8 cellular contexts compared by ENCODE assay signal in genomic region chr5:138573949-138574670, GRCh38. TPM values are rescaled to one million over a fixed set of nuclear protein-coding genes. Genes with fewer than 3 reads are reported as not detected.
A peak's percentile ranks its signal among the peaks of the same experiment; 100 is the strongest.
DNase-seq lines count a peak whose midpoint lies in the region; ATAC-seq, FAIRE-seq and TF ChIP-seq lines count a peak whose summit lies in the region.

No MANE protein-coding gene starts in this region.

- 0 out of 2 replicates have a peak, but pooled peaks cover 2% of the 10 kb centered on the region for H3K23me2 ChIP-seq in H1 (ENCODE audit: low read depth, low read length)

- H4K20me1 ChIP-seq in H1 (replicated peaks in 1 of 2; ENCODE audit: control insufficient read depth in 1 of 2, insufficient read depth in 2 of 2, low read length in 2 of 2) = peaks cover 0 to 6% of the 10 kb centered on the region in 2 experiments

- CTCF ChIA-PET in CD4-positive, alpha-beta T cell (lab: Charles Lee) = interaction anchor here (1.0 to 3.4 kb wide), 3 partner anchors 8 to 26 kb away, joined by 3 to 11 read pairs (median 4); no protein-coding TSS in a partner anchor
- CTCF ChIA-PET in H1 (lab: Charles Lee; ENCODE audit: partially characterized antibody) = no interaction called here

- H2BK120ac ChIP-seq in H1 (replicated peaks; ENCODE audit: low read depth, low read length) = no peak overlapping the region

- no peak overlapping the region for H2BK15ac ChIP-seq in H1 (ENCODE audit: low read length)

- intact Hi-C loops in CD4-positive, alpha-beta T cell (cut with DNase I, micrococcal nuclease) = loop anchor here (10.0 kb wide), 11 partner anchors 109 to 1831 kb away; partner anchors contain the start of genes ANKHD1 (in 1 of the 2), CDC23 (in 1 of the 2), CDC25C (in 1 of the 2) and CYSTM1 (in 1 of the 2)

- H3K4me1 ChIP-seq in NT2/D1 (ENCODE audit: insufficient read depth, insufficient read length) (peaks cover 2% of the 10 kb centered on the region), H1 (replicated peaks in 1 of 4; ENCODE audit: control insufficient read depth in 3 of 4, insufficient read depth in 4 of 4, low read length in 3 of 4) (peaks cover 0 to 3% (median 0%) of the 10 kb centered on the region in 4 experiments; a peak in 3 of 7 replicates), neuron (ENCODE audit: insufficient read depth, low read length) (peaks cover 14% of the 10 kb centered on the region)

- no peak for TF ChIP-seq POLR2A in H1 (IDR thresholded peaks at IDR 0.05; ENCODE audit: control extremely low read depth in 1 of 2, low read depth in 2 of 2, low read length in 2 of 2)

- peaks cover 3% of the 10 kb centered on the region; the same call in 1 of the 2 replicates for H3K79me1 ChIP-seq in H1 (ENCODE audit: low read depth, low read length)

- H3K18ac ChIP-seq in H1 (ENCODE audit: extremely low read depth, low read length) = no peak overlapping the region; the same call in 1 of the 2 replicates

- H3K27me3 Mint-ChIP-seq in CD4-positive, alpha-beta T cell = no peaks in the 10 kb centered on the region

- TF ChIP-seq RAD21 in H1 (IDR thresholded peaks at IDR 0.05 in 1 of 2, conservative IDR thresholded peaks at IDR 0.05 in 1 of 2; ENCODE audit: low read depth in 2 of 2, low read length in 2 of 2) = no peak

- no peak overlapping the region for H2BK12ac ChIP-seq in H1 (ENCODE audit: low read depth, low read length)

- H3K23ac ChIP-seq in H1 (ENCODE audit: insufficient read length) = no peak overlapping the region

- POLR2A ChIA-PET in CD4-positive, alpha-beta T cell (lab: Charles Lee) = interaction anchor here (1.9 to 4.8 kb wide), 4 partner anchors 27 to 819 kb away, joined by 8 to 152 read pairs (median 20); partner anchors contain the start of genes EGR1, ETF1 and HNRNPA0
- POLR2A ChIA-PET in H1 (lab: Charles Lee; ENCODE audit: partially characterized antibody) = interaction anchor here (1.1 to 24.2 kb wide), 11 partner anchors 12 to 699 kb away, joined by 3 to 1018 read pairs (median 18); partner anchors contain the start of genes CTNNA1, EGR1 and ETF1

- peaks cover 53% of the 10 kb centered on the region for H3K4me1 Mint-ChIP-seq in CD4-positive, alpha-beta T cell (ENCODE audit: low read depth)

- peaks cover 1% of the 10 kb centered on the region for H3K9me3 Mint-ChIP-seq in CD4-positive, alpha-beta T cell

- DNase-seq in CD4-positive, alpha-beta T cell = no peak
- DNase-seq in NT2/D1 (ENCODE audit: low read depth, low spot score) = no peak
- no peak for DNase-seq in H1 (ENCODE audit: low read depth in 1 of 2, low spot score in 2 of 2)
- DNase-seq in NCI-H526 (lab: John Stamatoyannopoulos, UW) = no peak
- DNase-seq in activated CD4-positive, alpha-beta T cell treated with anti-CD3 and anti-CD28 coated beads for 4 hours = no peak
- no peak for DNase-seq in NCI-H345 treated with DMSO at 0.1 percent for 48 hours (lab: John Stamatoyannopoulos, UW; ENCODE audit: unreplicated experiment)

- WGBS in H1 (ENCODE audit: extremely low coverage in 1 of 2, insufficient coverage in 1 of 2, insufficient read length in 1 of 2, insufficient replicate concordance in 2 of 2, low coverage in 1 of 2, low lambda C conversion rate in 2 of 2, missing lambda C conversion rate in 1 of 2), 2 experiments = 43% methylated on average over 9 of the region's 9 CpGs; no CpG with 5 or more reads in 1 of the 2 experiments

- H2AK5ac ChIP-seq in H1 (ENCODE audit: low read depth, low read length) = no peak overlapping the region

- no peak for FAIRE-seq in H1 (lab: Jason Lieb, UNC)

- H3K4ac ChIP-seq in H1 (replicated peaks; ENCODE audit: insufficient read length, low read depth, low read length) = no peak overlapping the region

- H4K5ac ChIP-seq in H1 (ENCODE audit: insufficient read length, low read depth, low read length) = peak overlapping the region; percentile 90

- H3K4me2 ChIP-seq in H1 (ENCODE audit: insufficient read depth in 1 of 2, low read depth in 2 of 2, low read length in 2 of 2) = peak overlapping the region; percentile 38 to 95

- peak overlapping the region; percentile 97 for H3K4me3 ChIP-seq in NT2/D1 (ENCODE audit: insufficient read length, low read depth)
- peak overlapping the region; percentile 82 to 98 (median 92) for H3K4me3 ChIP-seq in H1 (ENCODE audit: extremely low read depth in 1 of 4, insufficient read depth in 2 of 4, low read depth in 3 of 4, low read length in 4 of 4)
- H3K4me3 ChIP-seq in neuron (ENCODE audit: low read length) = peak overlapping the region; percentile 94

- no peak overlapping the region for H4K91ac ChIP-seq in H1 (replicated peaks; ENCODE audit: insufficient read length, low read length)

- peaks cover 55% of the 10 kb centered on the region for H3K36me3 ChIP-seq in NT2/D1 (ENCODE audit: insufficient read depth, insufficient read length, low read length)
- peaks cover 31 to 50% (median 43%) of the 10 kb centered on the region in 4 experiments for H3K36me3 ChIP-seq in H1 (ENCODE audit: control insufficient read depth in 2 of 4, insufficient read depth in 4 of 4, low read length in 3 of 4)
- peaks cover 40% of the 10 kb centered on the region for H3K36me3 ChIP-seq in neuron (ENCODE audit: insufficient read depth, low read length)

- no peak overlapping the region for H3K14ac ChIP-seq in H1 (ENCODE audit: insufficient read length)

- TF ChIP-seq CTCF in CD4-positive, alpha-beta T cell (IDR thresholded peaks at IDR 0.05) = no peak
- TF ChIP-seq CTCF in H1 (IDR thresholded peaks at IDR 0.05; ENCODE audit: control extremely low read depth in 1 of 3, insufficient read depth in 1 of 3, low read depth in 1 of 3, low read length in 3 of 3) = no peak

- TF ChIP-seq EP300 in H1 (IDR thresholded peaks at IDR 0.05; ENCODE audit: borderline replicate concordance in 1 of 2, low read depth in 2 of 2, low read length in 2 of 2) = no peak

- H3K27ac Mint-ChIP-seq in CD4-positive, alpha-beta T cell = peak overlapping the region; percentile 100

- H3K27me3 ChIP-seq in CD4-positive, alpha-beta T cell (ENCODE audit: control insufficient read depth, insufficient read depth, low read length) = no peaks in the 10 kb centered on the region
- H3K27me3 ChIP-seq in NT2/D1 (ENCODE audit: insufficient read depth, insufficient read length) = no peaks in the 10 kb centered on the region
- H3K27me3 ChIP-seq in H1 (replicated peaks in 1 of 4; ENCODE audit: control insufficient read depth in 3 of 4, extremely low read depth in 1 of 4, insufficient read depth in 3 of 4, low read length in 3 of 4) = no peaks in the 10 kb centered on the region
- no peaks in the 10 kb centered on the region for H3K27me3 ChIP-seq in neuron (ENCODE audit: insufficient read depth, low read length)

- H3K56ac ChIP-seq in H1 (replicated peaks; ENCODE audit: insufficient read length, low read depth, low read length) = peak overlapping the region; percentile 36

- no peak overlapping the region for H2BK5ac ChIP-seq in H1 (ENCODE audit: low read depth, low read length)

- no peaks in the 10 kb centered on the region for H3K9me3 ChIP-seq in CD4-positive, alpha-beta T cell (ENCODE audit: control insufficient read depth, low read length)
- H3K9me3 ChIP-seq in NT2/D1 (ENCODE audit: insufficient read depth, low read length) (no peaks in the 10 kb centered on the region), H1 (ENCODE audit: insufficient read depth in 2 of 2, low read depth in 1 of 2, low read length in 1 of 2) (no peaks in the 10 kb centered on the region; a peak in 1 of 4 replicates), neuron (ENCODE audit: low read length) (no peaks in the 10 kb centered on the region)

- no peak overlapping the region for H4K8ac ChIP-seq in H1 (ENCODE audit: extremely low read depth, insufficient read depth, low read length)

- H3K9ac ChIP-seq in NT2/D1 (ENCODE audit: insufficient read length, low read depth) (peak overlapping the region; percentile 99), H1 (replicated peaks in 1 of 4; ENCODE audit: extremely low read depth in 1 of 4, low read depth in 3 of 4, low read length in 3 of 4) (peak overlapping the region; percentile 97 to 99 (median 99))

- H3K4me3 Mint-ChIP-seq in CD4-positive, alpha-beta T cell = peak overlapping the region; percentile 97

- no peak overlapping the region for H2AFZ ChIP-seq in H1 (ENCODE audit: low read length)
- H2AFZ ChIP-seq in neuron (ENCODE audit: low read depth, low read length) = no peak overlapping the region

- no peak overlapping the region for H2BK20ac ChIP-seq in H1 (ENCODE audit: low read length)

- peak overlapping the region; percentile 99 for H3K27ac ChIP-seq in CD4-positive, alpha-beta T cell (ENCODE audit: low read depth, low read length)
- peak overlapping the region; percentile 100; the same call in 1 of the 2 replicates for H3K27ac ChIP-seq in H1 (ENCODE audit: low read depth, low read length)

- no peak for ATAC-seq in CD4-positive, alpha-beta T cell (ENCODE audit: poor library complexity)
- ATAC-seq in HG02981 (IDR thresholded peaks at IDR 0.05; ENCODE audit: unreplicated experiment) = no peak

- peaks cover 22 to 56% of the 10 kb centered on the region in 2 experiments for H3K79me2 ChIP-seq in H1 (ENCODE audit: control insufficient read depth in 1 of 2, insufficient read depth in 2 of 2, low read length in 2 of 2)

- peaks cover 68% of the 10 kb centered on the region for H3K36me3 Mint-ChIP-seq in CD4-positive, alpha-beta T cell (ENCODE audit: low read depth)

TF ChIP-seq in H1, 55 proteins besides CTCF, POLR2A, EP300 and RAD21 (continues in another document):
- no peak for TF ChIP-seq CBX8 (IDR thresholded peaks at IDR 0.05; ENCODE audit: borderline replicate concordance, low read depth, low read length)
- no peak for TF ChIP-seq POU5F1 (IDR thresholded peaks at IDR 0.05; ENCODE audit: low read depth, low read length)

RNA-seq across cellular contexts. Expression of gene HSPA9, which starts 1.1 kb away (rescaled TPM):
- total RNA-seq in CD4-positive, alpha-beta T cell = 100 to 1,000 TPM; 354 to 366 TPM
- 395 and 396 TPM in 2 replicates for total RNA-seq in H1 (2021; fragmentation: NEBNext Ultra II Directional; extraction: Animal tissue kit (Norgen Biotek cat#: 25700))
- 175 and 191 TPM in 2 replicates for polyA plus RNA-seq in H1 (2011; rRNA removed)
- 234 TPM for polyA plus RNA-seq in H1 (2011; cell fraction: cytosol; rRNA removed)
- polyA plus RNA-seq in H1 (2011; cell fraction: nucleus; rRNA removed) = 241 TPM
- 278 to 534 TPM (median 326 TPM) in 4 replicates for polyA plus RNA-seq in H1 (2012, experiment 1 of 2)
- polyA plus RNA-seq in H1 (2012, experiment 2 of 2) = 43.2 TPM
- polyA plus RNA-seq in H1 (2013, experiment 1 of 2) = 237 TPM
- polyA plus RNA-seq in H1 (2013, experiment 2 of 2) = 226 TPM
- polyA minus RNA-seq in H1 (2011; rRNA and poly(A)+ RNA removed) = 421 and 480 TPM in 2 replicates
- 298 TPM for polyA minus RNA-seq in H1 (2011; cell fraction: cytosol; rRNA and poly(A)+ RNA removed)
- 278 TPM for polyA minus RNA-seq in H1 (2011; cell fraction: nucleus; rRNA and poly(A)+ RNA removed)

RNA-seq across cellular contexts. Expression of gene ETF1, which starts 31.1 kb away (rescaled TPM):
- total RNA-seq in CD4-positive, alpha-beta T cell = 100 to 1,000 TPM; 178 to 187 TPM
- 168 TPM in 2 replicates for total RNA-seq in H1 (2021; fragmentation: NEBNext Ultra II Directional; extraction: Animal tissue kit (Norgen Biotek cat#: 25700))
- polyA plus RNA-seq in H1 (2011; rRNA removed) = 31.1 and 50.5 TPM in 2 replicates
- 60.6 TPM for polyA plus RNA-seq in H1 (2011; cell fraction: cytosol; rRNA removed)
- 23.6 TPM for polyA plus RNA-seq in H1 (2011; cell fraction: nucleus; rRNA removed)
- polyA plus RNA-seq in H1 (2012, experiment 1 of 2) = 76.5 to 111 TPM (median 97.0 TPM) in 4 replicates
- polyA plus RNA-seq in H1 (2012, experiment 2 of 2) = 11.2 TPM
- polyA plus RNA-seq in H1 (2013, experiment 1 of 2) = 98.4 TPM
- 95.8 TPM for polyA plus RNA-seq in H1 (2013, experiment 2 of 2)
- 109 and 158 TPM in 2 replicates for polyA minus RNA-seq in H1 (2011; rRNA and poly(A)+ RNA removed)
- 76.5 TPM for polyA minus RNA-seq in H1 (2011; cell fraction: cytosol; rRNA and poly(A)+ RNA removed)
- 53.9 TPM for polyA minus RNA-seq in H1 (2011; cell fraction: nucleus; rRNA and poly(A)+ RNA removed)
